In the genomic region with DNA sequence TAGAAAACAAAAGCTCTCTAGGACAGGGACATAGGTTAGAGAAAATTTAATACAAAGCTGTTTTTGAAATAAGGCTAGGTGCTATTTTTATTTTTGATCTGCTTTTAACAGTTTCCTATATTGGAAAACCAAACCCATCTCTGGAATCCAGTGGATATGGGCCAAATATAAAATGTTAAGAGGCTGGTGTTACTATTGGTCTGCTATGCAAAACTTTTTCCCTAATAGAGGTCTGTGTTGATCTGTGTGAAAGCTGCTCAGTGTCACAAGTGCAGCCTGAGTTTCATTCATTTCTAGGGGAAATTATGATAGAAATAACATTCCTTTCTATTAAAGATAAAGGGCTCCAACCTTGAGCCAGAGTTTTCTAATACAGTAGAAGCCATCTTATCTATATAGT, we compare ENCODE assay signal across 26 cellular contexts.
DNase-seq lines count a peak whose midpoint lies in the region; ATAC-seq, FAIRE-seq and TF ChIP-seq lines count a peak whose summit lies in the region.
"Had no signal": no experiment of that assay in that cellular context is flagged by ENCODE, and none has a peak within 500 bp of the region (broad histone marks: within the 10 kb centered on the region; RNA-seq: fewer than 3 reads in every experiment).

No MANE protein-coding gene starts in this region.

- no peak overlapping the region for H3K4me3 Mint-ChIP-seq in astrocyte (ENCODE audit: unreplicated experiment)
- H3K4me3 Mint-ChIP-seq: CD14-positive monocyte; CD4-positive, alpha-beta T cell; CD8-positive, alpha-beta memory T cell; H9 had no signal

- FAIRE-seq in astrocyte (lab: Jason Lieb, UNC) = no peak
- FAIRE-seq: A549, D721Med, GM12892, H1 had no signal

- no peaks in the 10 kb centered on the region for H3K36me3 ChIP-seq in astrocyte (ENCODE audit: insufficient read depth, low read length)
- no peaks in the 10 kb centered on the region for H3K36me3 ChIP-seq in right lobe of liver
- H3K36me3 ChIP-seq: BE2C had no signal

- intact Hi-C loops in right lobe of liver (cut with DNase I) = no loop called here

- H3K4me1 Mint-ChIP-seq in astrocyte (ENCODE audit: low read depth, unreplicated experiment) = peaks cover 15% of the 10 kb centered on the region
- H3K4me1 Mint-ChIP-seq: CD14-positive monocyte had no signal

- H3K27me3 ChIP-seq in astrocyte (ENCODE audit: insufficient read depth, low read length) (no peaks in the 10 kb centered on the region), right lobe of liver (no peaks in the 10 kb centered on the region)
- H3K27me3 ChIP-seq: BE2C; BLaER1 treated with 17β-estradiol and CSF1 and Interleukin-3, amounts not matched to agents 10 nM and 100 nM had no signal

- no peak for TF ChIP-seq POLR2A in right lobe of liver (IDR thresholded peaks at IDR 0.05)

- TF ChIP-seq CTCF in astrocyte (IDR thresholded peaks at IDR 0.05; ENCODE audit: insufficient read depth, low read depth, low read length) (no peak), retinal pigment epithelial cell (conservative IDR thresholded peaks at IDR 0.05; ENCODE audit: low read depth, low read length) (no peak), right lobe of liver (IDR thresholded peaks at IDR 0.05) (no peak)

- H3K9me3 ChIP-seq in astrocyte (ENCODE audit: insufficient read depth, low read depth, low read length) (no peaks in the 10 kb centered on the region), right lobe of liver (no peaks in the 10 kb centered on the region)
- H3K9me3 ChIP-seq: A549; BE2C; BLaER1 treated with 17β-estradiol and CSF1 and Interleukin-3, amounts not matched to agents 10 nM and 100 nM had no signal

- no peaks in the 10 kb centered on the region for H3K27me3 Mint-ChIP-seq in astrocyte (ENCODE audit: low read depth, unreplicated experiment)
- H3K27me3 Mint-ChIP-seq: CD4-positive, alpha-beta T cell; CD8-positive, alpha-beta memory T cell had no signal

- no peak overlapping the region for H3K27ac ChIP-seq in astrocyte (ENCODE audit: low read depth, low read length)
- no peak overlapping the region for H3K27ac ChIP-seq in right lobe of liver
- H3K27ac ChIP-seq in caudate nucleus (ENCODE audit: low read depth, low read length) = no peak overlapping the region
- H3K27ac ChIP-seq: A549; BLaER1 treated with 17β-estradiol and CSF1 and Interleukin-3, amounts not matched to agents 10 nM and 100 nM; GM23248 had no signal

- no peak overlapping the region for H2AFZ ChIP-seq in astrocyte (ENCODE audit: low read depth, low read length)
- H2AFZ ChIP-seq: GM23248 had no signal

- H3K79me2 ChIP-seq in astrocyte (ENCODE audit: insufficient read depth, low read length) = no peaks in the 10 kb centered on the region

- no peaks in the 10 kb centered on the region for H3K36me3 Mint-ChIP-seq in astrocyte (ENCODE audit: low read depth, unreplicated experiment)

- H3K4me1 ChIP-seq in astrocyte (ENCODE audit: insufficient read depth, low read length) (peaks cover 15% of the 10 kb centered on the region), right lobe of liver (no peaks in the 10 kb centered on the region)
- H3K4me1 ChIP-seq: BLaER1 treated with 17β-estradiol and CSF1 and Interleukin-3, amounts not matched to agents 10 nM and 100 nM had no signal

- H3K4me3 ChIP-seq in astrocyte (ENCODE audit: insufficient read depth, low read depth, low read length) = no peak overlapping the region
- H3K4me3 ChIP-seq in retinal pigment epithelial cell (ENCODE audit: low read length) = no peak overlapping the region
- H3K4me3 ChIP-seq in right lobe of liver = no peak overlapping the region
- H3K4me3 ChIP-seq: A549; BLaER1 treated with 17β-estradiol and CSF1 and Interleukin-3, amounts not matched to agents 10 nM and 100 nM; GM23248 had no signal

- ATAC-seq in right lobe of liver = no peak
- ATAC-seq: A549, HCT116 had no signal

- no peak overlapping the region for H3K9ac ChIP-seq in astrocyte (ENCODE audit: low read length)
- H3K9ac ChIP-seq: BLaER1 treated with 17β-estradiol and CSF1 and Interleukin-3, amounts not matched to agents 10 nM and 100 nM; GM23248 had no signal

- DNase-seq in GM03348 (ENCODE audit: low spot score) = peak; percentile 9
- peak; percentile 18 for DNase-seq in astrocyte (ENCODE audit: low read depth)
- peak; percentile 27 for DNase-seq in myocyte (ENCODE audit: low read depth)
- peak; percentile 21 for DNase-seq in retinal pigment epithelial cell (ENCODE audit: low read depth)
- DNase-seq in ecto neural progenitor cell (ENCODE audit: low spot score) = no peak
- no peak for DNase-seq in right lobe of liver
- DNase-seq in activated CD4-positive, alpha-beta T cell treated with anti-CD3 and anti-CD28 coated beads for 1 hour = no peak
- DNase-seq in caudate nucleus (lab: John Stamatoyannopoulos, UW) = no peak
- DNase-seq: 8988T; ACHN; AML-193; BE2C; CD4-positive, alpha-beta T cell; CD8-positive, alpha-beta memory T cell; DMS79; EL; GDM1; GM23248; H9 had no signal

- H4K20me1 ChIP-seq in astrocyte (ENCODE audit: insufficient read depth, low read length) = no peaks in the 10 kb centered on the region
- H4K20me1 ChIP-seq: BLaER1 treated with 17β-estradiol and CSF1 and Interleukin-3, amounts not matched to agents 10 nM and 100 nM had no signal

- H3K4me2 ChIP-seq in astrocyte (ENCODE audit: low read length) = no peak overlapping the region
- H3K4me2 ChIP-seq: A549; BLaER1 treated with 17β-estradiol and CSF1 and Interleukin-3, amounts not matched to agents 10 nM and 100 nM had no signal

- no peaks in the 10 kb centered on the region for H3K9me3 Mint-ChIP-seq in astrocyte (ENCODE audit: unreplicated experiment)
- H3K9me3 Mint-ChIP-seq: CD14-positive monocyte; CD4-positive, alpha-beta T cell; CD8-positive, alpha-beta memory T cell; H9 had no signal

- H3K27ac Mint-ChIP-seq in astrocyte (ENCODE audit: unreplicated experiment) = no peak overlapping the region
- H3K27ac Mint-ChIP-seq: CD14-positive monocyte; CD4-positive, alpha-beta T cell; H9 had no signal

Comparison
In these comparisons a context has a peak if more than half of its experiments do, and no peak if none do; other contexts are left out.
1. DNase-seq: peak in GM03348 (single experiment), astrocyte (single experiment), myocyte (single experiment) and retinal pigment epithelial cell (single experiment); none in ecto neural progenitor cell (single experiment), right lobe of liver (0 of 3), activated CD4-positive, alpha-beta T cell treated with anti-CD3 and anti-CD28 coated beads for 1 hour (single experiment) and caudate nucleus (0 of 61).